ENCODE assay signal across 12 cellular contexts in the genomic region with DNA sequence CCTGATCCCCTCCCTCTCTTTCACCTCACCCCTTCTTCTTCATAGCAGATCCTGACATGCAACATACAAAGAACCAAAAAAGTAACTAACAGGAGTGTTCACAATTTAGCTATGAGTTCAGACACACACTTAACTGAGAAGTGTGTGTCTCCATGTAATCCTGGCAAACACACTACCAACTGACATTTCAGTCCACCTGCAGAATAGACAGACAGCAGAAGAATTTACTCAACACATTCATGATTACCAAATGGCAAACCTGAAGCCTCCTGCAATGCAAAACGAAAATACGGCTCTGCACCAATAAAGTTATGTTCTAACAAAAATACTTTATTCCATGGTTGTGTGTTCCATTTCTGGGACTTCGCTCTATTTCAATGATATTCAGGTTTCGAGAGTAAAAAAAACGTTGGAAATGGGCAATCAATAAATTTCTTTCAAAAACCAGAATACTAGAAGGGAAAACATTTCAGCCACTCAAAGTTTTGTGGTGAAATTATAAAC. TPM values are rescaled to one million over a fixed set of nuclear protein-coding genes. Genes with fewer than 3 reads are reported as not detected.
DNase-seq lines count a peak whose midpoint lies in the region; ATAC-seq and TF ChIP-seq lines count a peak whose summit lies in the region.
"Had no signal": no experiment of that assay in that cellular context is flagged by ENCODE, and none has a peak within 500 bp of the region (broad histone marks: within the 10 kb centered on the region; RNA-seq: fewer than 3 reads in every experiment).

No MANE protein-coding gene starts in this region.

- no peak for TF ChIP-seq POLR2A in GM18505 (IDR thresholded peaks at IDR 0.05; ENCODE audit: borderline replicate concordance, extremely low read depth, insufficient read depth, insufficient read length)

- H3K4me3 Mint-ChIP-seq in activated CD4-positive, alpha-beta T cell treated with anti-CD3 and anti-CD28 coated beads, Interleukin-2, amount 10 ng/mL, durations not matched to agents 24 days and 14 days: peak overlapping the region; percentile 94

- H3K9me3 Mint-ChIP-seq in activated CD4-positive, alpha-beta T cell treated with anti-CD3 and anti-CD28 coated beads, Interleukin-2, amount 10 ng/mL, durations not matched to agents 24 days and 14 days: peaks cover 3% of the 10 kb centered on the region

- H3K36me3 ChIP-seq in SU-DHL-6 (ENCODE audit: low read length) (no peaks in the 10 kb centered on the region; the same call in 1 of the 2 replicates), endocrine pancreas (ENCODE audit: control insufficient read depth, insufficient read depth, low read length) (no peaks in the 10 kb centered on the region), skeletal muscle tissue (ENCODE audit: control insufficient read depth in 3 of 3, insufficient read depth in 3 of 3, low read length in 3 of 3) (no peaks in the 10 kb centered on the region), GM23248 (ENCODE audit: low read depth) (no peaks in the 10 kb centered on the region)

- peak overlapping the region; percentile 69 for H3K4me3 ChIP-seq in SU-DHL-6 (ENCODE audit: insufficient read depth, low read length, poor library complexity, severe bottlenecking)
- peak overlapping the region; percentile 72 for H3K4me3 ChIP-seq in endocrine pancreas (ENCODE audit: control insufficient read depth, insufficient read depth, low read length)
- peak overlapping the region in 2 of 3 donors; percentile 86 to 91 for H3K4me3 ChIP-seq in skeletal muscle tissue (ENCODE audit: low read length in 3 of 3)
- no peak overlapping the region for H3K4me3 ChIP-seq in GM23248

- H3K27me3 ChIP-seq in SU-DHL-6 (ENCODE audit: low read length) (no peaks in the 10 kb centered on the region), endocrine pancreas (ENCODE audit: control insufficient read depth, insufficient read depth, low read length) (no peaks in the 10 kb centered on the region), skeletal muscle tissue (ENCODE audit: control insufficient read depth in 3 of 3, insufficient read depth in 3 of 3, low read length in 3 of 3) (no peaks in the 10 kb centered on the region), GM23248 (replicated peaks; ENCODE audit: insufficient read depth) (peaks cover 83% of the 10 kb centered on the region)

- H3K9me3 ChIP-seq in SU-DHL-6 (ENCODE audit: insufficient read depth, low read length) (no peaks in the 10 kb centered on the region), endocrine pancreas (ENCODE audit: control insufficient read depth, low read length) (no peaks in the 10 kb centered on the region), skeletal muscle tissue (ENCODE audit: control insufficient read depth in 3 of 3, low read length in 3 of 3) (no peaks in the 10 kb centered on the region), GM23248 (ENCODE audit: low read depth) (no peaks in the 10 kb centered on the region)

- in situ Hi-C loops in GM23248 (cut with MboI): no loop called here

- H3K4me2 ChIP-seq in SU-DHL-6 (ENCODE audit: low read depth, low read length, poor library complexity, severe bottlenecking): peak overlapping the region; percentile 90
- H3K4me2 ChIP-seq in GM23248 (ENCODE audit: unreplicated experiment): no peak overlapping the region

- no peaks in the 10 kb centered on the region for H3K9me2 ChIP-seq in SU-DHL-6 (replicated peaks; ENCODE audit: insufficient read depth, low read length)
- no peaks in the 10 kb centered on the region for H3K9me2 ChIP-seq in GM23248 (ENCODE audit: insufficient read depth)

- H4K20me1 ChIP-seq in SU-DHL-6 (ENCODE audit: low read depth, low read length) (no peaks in the 10 kb centered on the region), GM23248 (ENCODE audit: insufficient read depth) (no peaks in the 10 kb centered on the region)

- peaks cover 52% of the 10 kb centered on the region for H3K4me1 Mint-ChIP-seq in activated CD4-positive, alpha-beta T cell treated with anti-CD3 and anti-CD28 coated beads, Interleukin-2, amount 10 ng/mL, durations not matched to agents 24 days and 14 days

- peak overlapping the region; percentile 73 for H3K9ac ChIP-seq in SU-DHL-6 (ENCODE audit: low read length)
- H3K9ac ChIP-seq in endocrine pancreas (ENCODE audit: control insufficient read depth, insufficient read depth, low read length): no peak overlapping the region
- H3K9ac ChIP-seq in skeletal muscle tissue (ENCODE audit: low read depth in 1 of 3, low read length in 3 of 3): peak overlapping the region in 2 of 3 donors; percentile 90 to 92
- H3K9ac ChIP-seq in GM23248: no peak overlapping the region

- H3K4me1 ChIP-seq in endocrine pancreas (ENCODE audit: control insufficient read depth, insufficient read depth, low read length): peaks cover 14% of the 10 kb centered on the region
- H3K4me1 ChIP-seq in skeletal muscle tissue (ENCODE audit: control insufficient read depth in 3 of 3, insufficient read depth in 3 of 3, low read length in 3 of 3): peaks cover 27 to 34% (median 31%) of the 10 kb centered on the region in 3 donors
- 0 out of 2 replicates have a peak, but pooled peaks cover 4% of the 10 kb centered on the region for H3K4me1 ChIP-seq in GM23248 (ENCODE audit: insufficient read depth)

- intact Hi-C loops in activated CD4-positive, alpha-beta T cell treated with anti-CD3 and anti-CD28 coated beads, Interleukin-2, amount 10 ng/mL, durations not matched to agents 24 days and 14 days (cut with micrococcal nuclease): loop anchor here (2.0 kb wide), 1 partner anchor 185 kb away; no protein-coding TSS in a partner anchor

- H3K79me2 ChIP-seq in SU-DHL-6 (ENCODE audit: insufficient read depth, low read length) (peaks cover 34% of the 10 kb centered on the region; the same call in 1 of the 2 replicates), GM23248 (ENCODE audit: insufficient read depth) (no peaks in the 10 kb centered on the region)

- no peak for ATAC-seq in GM21529 (IDR thresholded peaks at IDR 0.05; ENCODE audit: unreplicated experiment)
- ATAC-seq in GM18505 (IDR thresholded peaks at IDR 0.05; ENCODE audit: unreplicated experiment): no peak

- no peak for TF ChIP-seq CTCF in SU-DHL-6 (IDR thresholded peaks at IDR 0.05; ENCODE audit: insufficient read depth, low read length, poor library complexity, severe bottlenecking)

- H3F3A ChIP-seq in SU-DHL-6 (ENCODE audit: insufficient read depth) (peaks cover 17% of the 10 kb centered on the region), GM23248 (ENCODE audit: insufficient read depth) (no peaks in the 10 kb centered on the region)

- H3K27ac ChIP-seq in SU-DHL-6 (ENCODE audit: low read depth, low read length) (peak overlapping the region; percentile 67), skeletal muscle tissue (ENCODE audit: low read depth, low read length) (peak overlapping the region; percentile 94), GM23248 (no peak overlapping the region)

- peaks cover 51% of the 10 kb centered on the region for H3K36me3 Mint-ChIP-seq in activated CD4-positive, alpha-beta T cell treated with anti-CD3 and anti-CD28 coated beads, Interleukin-2, amount 10 ng/mL, durations not matched to agents 24 days and 14 days (ENCODE audit: low read depth)

- peaks cover 10% of the 10 kb centered on the region for H3K27me3 Mint-ChIP-seq in activated CD4-positive, alpha-beta T cell treated with anti-CD3 and anti-CD28 coated beads, Interleukin-2, amount 10 ng/mL, durations not matched to agents 24 days and 14 days

- WGBS in GM23248 (ENCODE audit: low coverage in 1 of 2, low lambda C conversion rate in 2 of 2, missing lambda C conversion rate in 2 of 2), 2 experiments: 85 to 93% methylated on average over 5 of the region's 5 CpGs

- peak overlapping the region; percentile 95 for H3K27ac Mint-ChIP-seq in activated CD4-positive, alpha-beta T cell treated with anti-CD3 and anti-CD28 coated beads, Interleukin-2, amount 10 ng/mL, durations not matched to agents 24 days and 14 days

- peak; percentile 62 for DNase-seq in activated CD4-positive, alpha-beta T cell treated with anti-CD3 and anti-CD28 coated beads, Interleukin-2, amount 10 ng/mL, durations not matched to agents 24 days and 14 days
- DNase-seq in activated CD4-positive, alpha-beta T cell treated with anti-CD3 and anti-CD28 coated beads, Interleukin-2, amount 50 U/mL, for 48 hours: no peak
- no peak for DNase-seq in GM23248
- DNase-seq: activated gamma-delta T cell, NCI-H1436 treated with DMSO at 0.1 percent for 48 hours, small intestine, T1000 had no signal

- H2AFZ ChIP-seq in SU-DHL-6 (ENCODE audit: low read depth, low read length, severe bottlenecking) (no peak overlapping the region), GM23248 (no peak overlapping the region)

RNA-seq across cellular contexts. Expression of gene BACH2, which starts 2.6 kb away (rescaled TPM):
- 69.0 and 69.2 TPM in 2 replicates for total RNA-seq in activated CD4-positive, alpha-beta T cell treated with anti-CD3 and anti-CD28 coated beads, Interleukin-2, amount 10 ng/mL, durations not matched to agents 24 days and 14 days
- total RNA-seq in skeletal muscle tissue: 3.7 TPM
- total RNA-seq in GM23248 (2014; rRNA removed; shearing (Covaris generic)): under 0.01 TPM in 2 replicates
- not detected in 2 replicates for polyA plus RNA-seq in GM23248 (2016; fragmentation: Nextera tagmentation; extraction: Ambion mirVana)

Comparison
In these comparisons a context has a peak if more than half of its experiments do, and no peak if none do; other contexts are left out.
1. H3K9ac ChIP-seq: peak in SU-DHL-6 (single experiment) and skeletal muscle tissue (2 of 3); none in endocrine pancreas (single experiment) and GM23248 (single experiment).
2. RNA of gene BACH2, which starts 2.6 kb away (total RNA-seq): 69.0 to 69.2 TPM in activated CD4-positive, alpha-beta T cell treated with anti-CD3 and anti-CD28 coated beads, Interleukin-2, amount 10 ng/mL, durations not matched to agents 24 days and 14 days; 3.7 TPM in skeletal muscle tissue (single experiment) and under 0.01 TPM in GM23248; every median in the first group is over 10 times any median in the second.